ENCODE assay signal across 13 cellular contexts in genomic region chr18:34354351-34354750, GRCh38.
DNase-seq lines count a peak whose midpoint lies in the region; ATAC-seq lines count a peak whose summit lies in the region.
"Had no signal": no experiment of that assay in that cellular context is flagged by ENCODE, and none has a peak within 500 bp of the region (broad histone marks: within the 10 kb centered on the region; RNA-seq: fewer than 3 reads in every experiment).

No MANE protein-coding gene starts in this region.

- peak; percentile 98 for DNase-seq in G401 (ENCODE audit: low spot score)
- DNase-seq in cerebellar nuclear complex (lab: John Stamatoyannopoulos, UW) = peak; percentile 85 to 95
- peak; percentile 13 for DNase-seq in pons (ENCODE audit: low spot score)
- no peak for DNase-seq in NCI-H1694 (lab: John Stamatoyannopoulos, UW)
- DNase-seq: AML-193; Caco-2; Calu3; CD4-positive, alpha-beta T cell; CD8-positive, alpha-beta T cell; DMS79 treated with DMSO at 0.1 percent for 48 hours; GF-D8 had no signal

- in situ Hi-C loops in G401 (cut with HindIII; ENCODE audit: low sequenced_read_pairs) = no loop called here

- ATAC-seq in GM18519 (IDR thresholded peaks at IDR 0.05; ENCODE audit: low FRiP score, unreplicated experiment) = no peak
- ATAC-seq: A549; CD8-positive, alpha-beta T cell had no signal
